ENCODE assay signal across 1 cellular context in genomic region chr20:63744574-63745423, GRCh38.
A peak's percentile ranks its signal among the peaks of the same experiment; 100 is the strongest.
TF ChIP-seq lines count a peak whose summit lies in the region.

No MANE protein-coding gene starts in this region.

TF ChIP-seq in HepG2, 621 proteins besides CTCF, POLR2A, EP300 and RAD21 (continued from another document and continues in another):
- no peak for TF ChIP-seq ATF7 (IDR thresholded peaks at IDR 0.05)
- peak; percentile 77; the same call in 1 of the 2 replicates for TF ChIP-seq ATF7 (CRISPR knock-in tag; IDR thresholded peaks at IDR 0.05)
- TF ChIP-seq, protein P1, sequence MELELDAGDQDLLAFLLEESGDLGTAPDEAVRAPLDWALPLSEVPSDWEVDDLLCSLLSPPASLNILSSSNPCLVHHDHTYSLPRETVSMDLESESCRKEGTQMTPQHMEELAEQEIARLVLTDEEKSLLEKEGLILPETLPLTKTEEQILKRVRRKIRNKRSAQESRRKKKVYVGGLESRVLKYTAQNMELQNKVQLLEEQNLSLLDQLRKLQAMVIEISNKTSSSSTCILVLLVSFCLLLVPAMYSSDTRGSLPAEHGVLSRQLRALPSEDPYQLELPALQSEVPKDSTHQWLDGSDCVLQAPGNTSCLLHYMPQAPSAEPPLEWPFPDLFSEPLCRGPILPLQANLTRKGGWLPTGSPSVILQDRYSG (CRISPR knock-in tag; IDR thresholded peaks at IDR 0.05), result no peak
- no peak for TF ChIP-seq IKZF4 (CRISPR knock-in tag; IDR thresholded peaks at IDR 0.05; ENCODE audit: borderline replicate concordance, low read depth, not compliant biosample characterization)
- TF ChIP-seq AHDC1 (CRISPR knock-in tag; IDR thresholded peaks at IDR 0.05; ENCODE audit: borderline replicate concordance), result no peak
- TF ChIP-seq ZFP37 (CRISPR knock-in tag; IDR thresholded peaks at IDR 0.05; ENCODE audit: borderline replicate concordance), result no peak
- no peak for TF ChIP-seq SMYD3 (CRISPR knock-in tag; IDR thresholded peaks at IDR 0.05)
- TF ChIP-seq, protein P2, sequence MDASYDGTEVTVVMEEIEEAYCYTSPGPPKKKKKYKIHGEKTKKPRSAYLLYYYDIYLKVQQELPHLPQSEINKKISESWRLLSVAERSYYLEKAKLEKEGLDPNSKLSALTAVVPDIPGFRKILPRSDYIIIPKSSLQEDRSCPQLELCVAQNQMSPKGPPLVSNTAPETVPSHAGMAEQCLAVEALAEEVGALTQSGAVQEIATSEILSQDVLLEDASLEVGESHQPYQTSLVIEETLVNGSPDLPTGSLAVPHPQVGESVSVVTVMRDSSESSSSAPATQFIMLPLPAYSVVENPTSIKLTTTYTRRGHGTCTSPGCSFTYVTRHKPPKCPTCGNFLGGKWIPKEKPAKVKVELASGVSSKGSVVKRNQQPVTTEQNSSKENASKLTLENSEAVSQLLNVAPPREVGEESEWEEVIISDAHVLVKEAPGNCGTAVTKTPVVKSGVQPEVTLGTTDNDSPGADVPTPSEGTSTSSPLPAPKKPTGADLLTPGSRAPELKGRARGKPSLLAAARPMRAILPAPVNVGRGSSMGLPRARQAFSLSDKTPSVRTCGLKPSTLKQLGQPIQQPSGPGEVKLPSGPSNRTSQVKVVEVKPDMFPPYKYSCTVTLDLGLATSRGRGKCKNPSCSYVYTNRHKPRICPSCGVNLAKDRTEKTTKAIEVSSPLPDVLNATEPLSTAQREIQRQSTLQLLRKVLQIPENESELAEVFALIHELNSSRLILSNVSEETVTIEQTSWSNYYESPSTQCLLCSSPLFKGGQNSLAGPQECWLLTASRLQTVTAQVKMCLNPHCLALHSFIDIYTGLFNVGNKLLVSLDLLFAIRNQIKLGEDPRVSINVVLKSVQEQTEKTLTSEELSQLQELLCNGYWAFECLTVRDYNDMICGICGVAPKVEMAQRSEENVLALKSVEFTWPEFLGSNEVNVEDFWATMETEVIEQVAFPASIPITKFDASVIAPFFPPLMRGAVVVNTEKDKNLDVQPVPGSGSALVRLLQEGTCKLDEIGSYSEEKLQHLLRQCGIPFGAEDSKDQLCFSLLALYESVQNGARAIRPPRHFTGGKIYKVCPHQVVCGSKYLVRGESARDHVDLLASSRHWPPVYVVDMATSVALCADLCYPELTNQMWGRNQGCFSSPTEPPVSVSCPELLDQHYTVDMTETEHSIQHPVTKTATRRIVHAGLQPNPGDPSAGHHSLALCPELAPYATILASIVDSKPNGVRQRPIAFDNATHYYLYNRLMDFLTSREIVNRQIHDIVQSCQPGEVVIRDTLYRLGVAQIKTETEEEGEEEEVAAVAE (CRISPR knock-in tag; IDR thresholded peaks at IDR 0.05; ENCODE audit: borderline replicate concordance), result peak; percentile 28; the same call in 1 of the 2 replicates
- peak; percentile 37; the same call in 1 of the 2 replicates for TF ChIP-seq GABPB1 (CRISPR knock-in tag; IDR thresholded peaks at IDR 0.05)
- no peak for TF ChIP-seq HMGA1 (CRISPR knock-in tag; conservative IDR thresholded peaks at IDR 0.05)
- TF ChIP-seq HNF4A (CRISPR knock-in tag; IDR thresholded peaks at IDR 0.05), result peak; percentile 55; the same call in 1 of the 2 replicates
- TF ChIP-seq, protein P3, sequence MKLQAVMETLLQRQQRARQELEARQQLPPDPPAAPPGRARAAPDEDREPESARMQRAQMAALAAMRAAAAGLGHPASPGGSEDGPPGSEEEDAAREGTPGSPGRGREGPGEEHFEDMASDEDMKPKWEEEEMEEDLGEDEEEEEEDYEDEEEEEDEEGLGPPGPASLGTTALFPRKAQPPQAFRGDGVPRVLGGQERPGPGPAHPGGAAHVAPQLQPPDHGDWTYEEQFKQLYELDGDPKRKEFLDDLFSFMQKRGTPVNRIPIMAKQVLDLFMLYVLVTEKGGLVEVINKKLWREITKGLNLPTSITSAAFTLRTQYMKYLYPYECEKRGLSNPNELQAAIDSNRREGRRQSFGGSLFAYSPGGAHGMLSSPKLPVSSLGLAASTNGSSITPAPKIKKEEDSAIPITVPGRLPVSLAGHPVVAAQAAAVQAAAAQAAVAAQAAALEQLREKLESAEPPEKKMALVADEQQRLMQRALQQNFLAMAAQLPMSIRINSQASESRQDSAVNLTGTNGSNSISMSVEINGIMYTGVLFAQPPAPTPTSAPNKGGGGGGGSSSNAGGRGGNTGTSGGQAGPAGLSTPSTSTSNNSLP (IDR thresholded peaks at IDR 0.05; ENCODE audit: low read depth, low read length), result no peak
- TF ChIP-seq ZNF550 (CRISPR knock-in tag; IDR thresholded peaks at IDR 0.05; ENCODE audit: borderline replicate concordance), result no peak
- peak; percentile 92 for TF ChIP-seq KDM2A (CRISPR knock-in tag; IDR thresholded peaks at IDR 0.05; ENCODE audit: borderline replicate concordance, low read depth)
- TF ChIP-seq UBTF (CRISPR knock-in tag; IDR thresholded peaks at IDR 0.05), result peak; percentile 57
- no peak for TF ChIP-seq MED8 (CRISPR knock-in tag; IDR thresholded peaks at IDR 0.05; ENCODE audit: insufficient replicate concordance)
- TF ChIP-seq, protein P4, sequence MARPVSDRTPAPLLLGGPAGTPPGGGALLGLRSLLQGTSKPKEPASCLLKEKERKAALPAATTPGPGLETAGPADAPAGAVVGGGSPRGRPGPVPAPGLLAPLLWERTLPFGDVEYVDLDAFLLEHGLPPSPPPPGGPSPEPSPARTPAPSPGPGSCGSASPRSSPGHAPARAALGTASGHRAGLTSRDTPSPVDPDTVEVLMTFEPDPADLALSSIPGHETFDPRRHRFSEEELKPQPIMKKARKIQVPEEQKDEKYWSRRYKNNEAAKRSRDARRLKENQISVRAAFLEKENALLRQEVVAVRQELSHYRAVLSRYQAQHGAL (CRISPR knock-in tag; IDR thresholded peaks at IDR 0.05; ENCODE audit: not compliant biosample characterization), result no peak
- TF ChIP-seq MAFF (IDR thresholded peaks at IDR 0.05; ENCODE audit: low read depth, low read length), result no peak
- TF ChIP-seq ASH2L (IDR thresholded peaks at IDR 0.05; ENCODE audit: insufficient read length, low read depth, low read length), result no peak
- TF ChIP-seq, protein P5, sequence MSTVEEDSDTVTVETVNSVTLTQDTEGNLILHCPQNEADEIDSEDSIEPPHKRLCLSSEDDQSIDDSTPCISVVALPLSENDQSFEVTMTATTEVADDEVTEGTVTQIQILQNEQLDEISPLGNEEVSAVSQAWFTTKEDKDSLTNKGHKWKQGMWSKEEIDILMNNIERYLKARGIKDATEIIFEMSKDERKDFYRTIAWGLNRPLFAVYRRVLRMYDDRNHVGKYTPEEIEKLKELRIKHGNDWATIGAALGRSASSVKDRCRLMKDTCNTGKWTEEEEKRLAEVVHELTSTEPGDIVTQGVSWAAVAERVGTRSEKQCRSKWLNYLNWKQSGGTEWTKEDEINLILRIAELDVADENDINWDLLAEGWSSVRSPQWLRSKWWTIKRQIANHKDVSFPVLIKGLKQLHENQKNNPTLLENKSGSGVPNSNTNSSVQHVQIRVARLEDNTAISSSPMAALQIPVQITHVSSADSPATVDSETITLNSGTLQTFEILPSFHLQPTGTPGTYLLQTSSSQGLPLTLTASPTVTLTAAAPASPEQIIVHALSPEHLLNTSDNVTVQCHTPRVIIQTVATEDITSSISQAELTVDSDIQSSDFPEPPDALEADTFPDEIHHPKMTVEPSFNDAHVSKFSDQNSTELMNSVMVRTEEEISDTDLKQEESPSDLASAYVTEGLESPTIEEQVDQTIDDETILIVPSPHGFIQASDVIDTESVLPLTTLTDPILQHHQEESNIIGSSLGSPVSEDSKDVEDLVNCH (CRISPR knock-in tag; IDR thresholded peaks at IDR 0.05), result 0 out of 2 replicates have a peak, but pooled peaks have one; percentile 68
- TF ChIP-seq ZC3H13 (CRISPR knock-in tag; IDR thresholded peaks at IDR 0.05), result peak; percentile 93
- 0 out of 2 replicates have a peak, but pooled peaks have one; percentile 26 for TF ChIP-seq ZNF615 (CRISPR knock-in tag; IDR thresholded peaks at IDR 0.05; ENCODE audit: borderline replicate concordance)
- TF ChIP-seq SMAD1 (CRISPR knock-in tag; IDR thresholded peaks at IDR 0.05; ENCODE audit: borderline replicate concordance, low read depth), result 0 out of 2 replicates have a peak, but pooled peaks have one; percentile 17
- TF ChIP-seq SOX13 (IDR thresholded peaks at IDR 0.05), result 0 out of 2 replicates have a peak, but pooled peaks have one; percentile 6
- no peak for TF ChIP-seq SOX13 (CRISPR knock-in tag; conservative IDR thresholded peaks at IDR 0.05 in 1 of 2, IDR thresholded peaks at IDR 0.05 in 1 of 2)
- peak; percentile 79 for TF ChIP-seq POLR2AphosphoS5 (IDR thresholded peaks at IDR 0.05; ENCODE audit: low read depth, low read length)
- no peak for TF ChIP-seq EEA1 (CRISPR knock-in tag; IDR thresholded peaks at IDR 0.05; ENCODE audit: borderline replicate concordance)
- no peak for TF ChIP-seq ZBTB10 (CRISPR knock-in tag; IDR thresholded peaks at IDR 0.05; ENCODE audit: borderline replicate concordance)
- 0 out of 2 replicates have a peak, but pooled peaks have one; percentile 32 for TF ChIP-seq GATA4 (IDR thresholded peaks at IDR 0.05; ENCODE audit: borderline replicate concordance, low read depth)
- TF ChIP-seq ZBTB1 (CRISPR knock-in tag; IDR thresholded peaks at IDR 0.05; ENCODE audit: borderline replicate concordance), result no peak
- no peak for TF ChIP-seq SOX6 (IDR thresholded peaks at IDR 0.05)
- TF ChIP-seq SOX6 (CRISPR knock-in tag; IDR thresholded peaks at IDR 0.05), result peak; percentile 12; the same call in 1 of the 2 replicates
- no peak for TF ChIP-seq PRPF4 (IDR thresholded peaks at IDR 0.05; ENCODE audit: low read depth, low read length, poor library complexity, severe bottlenecking)
- TF ChIP-seq, protein P6, sequence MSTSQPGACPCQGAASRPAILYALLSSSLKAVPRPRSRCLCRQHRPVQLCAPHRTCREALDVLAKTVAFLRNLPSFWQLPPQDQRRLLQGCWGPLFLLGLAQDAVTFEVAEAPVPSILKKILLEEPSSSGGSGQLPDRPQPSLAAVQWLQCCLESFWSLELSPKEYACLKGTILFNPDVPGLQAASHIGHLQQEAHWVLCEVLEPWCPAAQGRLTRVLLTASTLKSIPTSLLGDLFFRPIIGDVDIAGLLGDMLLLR (CRISPR knock-in tag; IDR thresholded peaks at IDR 0.05), result no peak
- no peak for TF ChIP-seq ZMYM4 (CRISPR knock-in tag; IDR thresholded peaks at IDR 0.05)
- no peak for TF ChIP-seq ZSCAN12 (CRISPR knock-in tag; IDR thresholded peaks at IDR 0.05)
